2 cellular contexts compared by ENCODE assay signal in the genomic region with DNA sequence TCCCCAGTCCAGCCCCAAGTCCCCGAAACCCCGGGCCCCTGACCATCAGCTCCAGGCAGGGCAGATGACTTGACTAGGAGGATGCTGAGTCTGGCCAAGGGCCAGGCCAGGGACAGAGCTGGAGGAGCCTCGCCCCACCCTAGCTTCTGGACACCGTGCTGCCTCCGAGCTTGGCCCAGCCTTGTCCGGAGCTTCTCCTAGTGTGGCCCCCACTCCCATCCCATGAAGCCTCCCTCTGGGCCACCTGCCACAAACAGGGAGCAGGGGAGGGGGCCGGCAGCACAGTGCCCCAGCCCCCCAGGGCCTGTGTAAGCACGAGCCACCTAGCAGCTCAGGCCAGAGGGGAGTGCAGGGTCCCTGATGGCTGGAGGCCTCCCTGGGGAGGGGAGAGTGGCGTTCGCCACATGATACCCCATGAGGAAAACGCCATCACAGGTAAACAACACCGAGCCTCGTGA.
TF ChIP-seq lines count a peak whose summit lies in the region.

No MANE protein-coding gene starts in this region.

TF ChIP-seq in SK-N-SH, 30 proteins besides CTCF, POLR2A, EP300 and RAD21:
- TF ChIP-seq GABPA (IDR thresholded peaks at IDR 0.05; ENCODE audit: low read depth): no peak
- TF ChIP-seq POLR2AphosphoS5 (IDR thresholded peaks at IDR 0.05; ENCODE audit: low read depth, low read length): no peak
- no peak for TF ChIP-seq FOXM1 (IDR thresholded peaks at IDR 0.05; ENCODE audit: low read depth)
- TF ChIP-seq, protein P1, sequence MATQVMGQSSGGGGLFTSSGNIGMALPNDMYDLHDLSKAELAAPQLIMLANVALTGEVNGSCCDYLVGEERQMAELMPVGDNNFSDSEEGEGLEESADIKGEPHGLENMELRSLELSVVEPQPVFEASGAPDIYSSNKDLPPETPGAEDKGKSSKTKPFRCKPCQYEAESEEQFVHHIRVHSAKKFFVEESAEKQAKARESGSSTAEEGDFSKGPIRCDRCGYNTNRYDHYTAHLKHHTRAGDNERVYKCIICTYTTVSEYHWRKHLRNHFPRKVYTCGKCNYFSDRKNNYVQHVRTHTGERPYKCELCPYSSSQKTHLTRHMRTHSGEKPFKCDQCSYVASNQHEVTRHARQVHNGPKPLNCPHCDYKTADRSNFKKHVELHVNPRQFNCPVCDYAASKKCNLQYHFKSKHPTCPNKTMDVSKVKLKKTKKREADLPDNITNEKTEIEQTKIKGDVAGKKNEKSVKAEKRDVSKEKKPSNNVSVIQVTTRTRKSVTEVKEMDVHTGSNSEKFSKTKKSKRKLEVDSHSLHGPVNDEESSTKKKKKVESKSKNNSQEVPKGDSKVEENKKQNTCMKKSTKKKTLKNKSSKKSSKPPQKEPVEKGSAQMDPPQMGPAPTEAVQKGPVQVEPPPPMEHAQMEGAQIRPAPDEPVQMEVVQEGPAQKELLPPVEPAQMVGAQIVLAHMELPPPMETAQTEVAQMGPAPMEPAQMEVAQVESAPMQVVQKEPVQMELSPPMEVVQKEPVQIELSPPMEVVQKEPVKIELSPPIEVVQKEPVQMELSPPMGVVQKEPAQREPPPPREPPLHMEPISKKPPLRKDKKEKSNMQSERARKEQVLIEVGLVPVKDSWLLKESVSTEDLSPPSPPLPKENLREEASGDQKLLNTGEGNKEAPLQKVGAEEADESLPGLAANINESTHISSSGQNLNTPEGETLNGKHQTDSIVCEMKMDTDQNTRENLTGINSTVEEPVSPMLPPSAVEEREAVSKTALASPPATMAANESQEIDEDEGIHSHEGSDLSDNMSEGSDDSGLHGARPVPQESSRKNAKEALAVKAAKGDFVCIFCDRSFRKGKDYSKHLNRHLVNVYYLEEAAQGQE (IDR thresholded peaks at IDR 0.05; ENCODE audit: low read depth, low read length): no peak
- no peak for TF ChIP-seq RFX5 (IDR thresholded peaks at IDR 0.05; ENCODE audit: low read length)
- no peak for TF ChIP-seq FOXJ3 (CRISPR knock-in tag; IDR thresholded peaks at IDR 0.05)
- no peak for TF ChIP-seq SIN3A (IDR thresholded peaks at IDR 0.05; ENCODE audit: borderline replicate concordance, low read depth, low read length)

TF ChIP-seq in SK-N-SH treated with all-trans-retinoic acid at 6 μM for 48 hours, 23 proteins besides CTCF, POLR2A, EP300 and RAD21 (continued from another document):
- TF ChIP-seq GLIS3 (CRISPR knock-in tag; IDR thresholded peaks at IDR 0.05) (no peak), ESRRG (CRISPR knock-in tag; IDR thresholded peaks at IDR 0.05) (no peak), ZFP30 (CRISPR knock-in tag; IDR thresholded peaks at IDR 0.05) (no peak), CSDC2 (CRISPR knock-in tag; IDR thresholded peaks at IDR 0.05) (no peak), ZNF70 (CRISPR knock-in tag; IDR thresholded peaks at IDR 0.05) (no peak), ZNF8 (CRISPR knock-in tag; IDR thresholded peaks at IDR 0.05) (no peak), RARB (CRISPR knock-in tag; IDR thresholded peaks at IDR 0.05) (no peak), ZC3H10 (CRISPR knock-in tag; IDR thresholded peaks at IDR 0.05) (no peak)
- TF ChIP-seq, protein P2, sequence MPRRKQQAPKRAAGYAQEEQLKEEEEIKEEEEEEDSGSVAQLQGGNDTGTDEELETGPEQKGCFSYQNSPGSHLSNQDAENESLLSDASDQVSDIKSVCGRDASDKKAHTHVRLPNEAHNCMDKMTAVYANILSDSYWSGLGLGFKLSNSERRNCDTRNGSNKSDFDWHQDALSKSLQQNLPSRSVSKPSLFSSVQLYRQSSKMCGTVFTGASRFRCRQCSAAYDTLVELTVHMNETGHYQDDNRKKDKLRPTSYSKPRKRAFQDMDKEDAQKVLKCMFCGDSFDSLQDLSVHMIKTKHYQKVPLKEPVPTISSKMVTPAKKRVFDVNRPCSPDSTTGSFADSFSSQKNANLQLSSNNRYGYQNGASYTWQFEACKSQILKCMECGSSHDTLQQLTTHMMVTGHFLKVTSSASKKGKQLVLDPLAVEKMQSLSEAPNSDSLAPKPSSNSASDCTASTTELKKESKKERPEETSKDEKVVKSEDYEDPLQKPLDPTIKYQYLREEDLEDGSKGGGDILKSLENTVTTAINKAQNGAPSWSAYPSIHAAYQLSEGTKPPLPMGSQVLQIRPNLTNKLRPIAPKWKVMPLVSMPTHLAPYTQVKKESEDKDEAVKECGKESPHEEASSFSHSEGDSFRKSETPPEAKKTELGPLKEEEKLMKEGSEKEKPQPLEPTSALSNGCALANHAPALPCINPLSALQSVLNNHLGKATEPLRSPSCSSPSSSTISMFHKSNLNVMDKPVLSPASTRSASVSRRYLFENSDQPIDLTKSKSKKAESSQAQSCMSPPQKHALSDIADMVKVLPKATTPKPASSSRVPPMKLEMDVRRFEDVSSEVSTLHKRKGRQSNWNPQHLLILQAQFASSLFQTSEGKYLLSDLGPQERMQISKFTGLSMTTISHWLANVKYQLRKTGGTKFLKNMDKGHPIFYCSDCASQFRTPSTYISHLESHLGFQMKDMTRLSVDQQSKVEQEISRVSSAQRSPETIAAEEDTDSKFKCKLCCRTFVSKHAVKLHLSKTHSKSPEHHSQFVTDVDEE (CRISPR knock-in tag; IDR thresholded peaks at IDR 0.05): no peak
- TF ChIP-seq, protein P3, sequence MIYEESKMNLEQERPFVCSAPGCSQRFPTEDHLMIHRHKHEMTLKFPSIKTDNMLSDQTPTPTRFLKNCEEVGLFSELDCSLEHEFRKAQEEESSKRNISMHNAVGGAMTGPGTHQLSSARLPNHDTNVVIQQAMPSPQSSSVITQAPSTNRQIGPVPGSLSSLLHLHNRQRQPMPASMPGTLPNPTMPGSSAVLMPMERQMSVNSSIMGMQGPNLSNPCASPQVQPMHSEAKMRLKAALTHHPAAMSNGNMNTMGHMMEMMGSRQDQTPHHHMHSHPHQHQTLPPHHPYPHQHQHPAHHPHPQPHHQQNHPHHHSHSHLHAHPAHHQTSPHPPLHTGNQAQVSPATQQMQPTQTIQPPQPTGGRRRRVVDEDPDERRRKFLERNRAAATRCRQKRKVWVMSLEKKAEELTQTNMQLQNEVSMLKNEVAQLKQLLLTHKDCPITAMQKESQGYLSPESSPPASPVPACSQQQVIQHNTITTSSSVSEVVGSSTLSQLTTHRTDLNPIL (CRISPR knock-in tag; IDR thresholded peaks at IDR 0.05; ENCODE audit: low read depth): no peak
- TF ChIP-seq, protein P4, sequence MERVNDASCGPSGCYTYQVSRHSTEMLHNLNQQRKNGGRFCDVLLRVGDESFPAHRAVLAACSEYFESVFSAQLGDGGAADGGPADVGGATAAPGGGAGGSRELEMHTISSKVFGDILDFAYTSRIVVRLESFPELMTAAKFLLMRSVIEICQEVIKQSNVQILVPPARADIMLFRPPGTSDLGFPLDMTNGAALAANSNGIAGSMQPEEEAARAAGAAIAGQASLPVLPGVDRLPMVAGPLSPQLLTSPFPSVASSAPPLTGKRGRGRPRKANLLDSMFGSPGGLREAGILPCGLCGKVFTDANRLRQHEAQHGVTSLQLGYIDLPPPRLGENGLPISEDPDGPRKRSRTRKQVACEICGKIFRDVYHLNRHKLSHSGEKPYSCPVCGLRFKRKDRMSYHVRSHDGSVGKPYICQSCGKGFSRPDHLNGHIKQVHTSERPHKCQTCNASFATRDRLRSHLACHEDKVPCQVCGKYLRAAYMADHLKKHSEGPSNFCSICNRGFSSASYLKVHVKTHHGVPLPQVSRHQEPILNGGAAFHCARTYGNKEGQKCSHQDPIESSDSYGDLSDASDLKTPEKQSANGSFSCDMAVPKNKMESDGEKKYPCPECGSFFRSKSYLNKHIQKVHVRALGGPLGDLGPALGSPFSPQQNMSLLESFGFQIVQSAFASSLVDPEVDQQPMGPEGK (CRISPR knock-in tag; IDR thresholded peaks at IDR 0.05; ENCODE audit: borderline replicate concordance): no peak
